Comparison of ENCODE assay signal across 8 cellular contexts in the genomic region with DNA sequence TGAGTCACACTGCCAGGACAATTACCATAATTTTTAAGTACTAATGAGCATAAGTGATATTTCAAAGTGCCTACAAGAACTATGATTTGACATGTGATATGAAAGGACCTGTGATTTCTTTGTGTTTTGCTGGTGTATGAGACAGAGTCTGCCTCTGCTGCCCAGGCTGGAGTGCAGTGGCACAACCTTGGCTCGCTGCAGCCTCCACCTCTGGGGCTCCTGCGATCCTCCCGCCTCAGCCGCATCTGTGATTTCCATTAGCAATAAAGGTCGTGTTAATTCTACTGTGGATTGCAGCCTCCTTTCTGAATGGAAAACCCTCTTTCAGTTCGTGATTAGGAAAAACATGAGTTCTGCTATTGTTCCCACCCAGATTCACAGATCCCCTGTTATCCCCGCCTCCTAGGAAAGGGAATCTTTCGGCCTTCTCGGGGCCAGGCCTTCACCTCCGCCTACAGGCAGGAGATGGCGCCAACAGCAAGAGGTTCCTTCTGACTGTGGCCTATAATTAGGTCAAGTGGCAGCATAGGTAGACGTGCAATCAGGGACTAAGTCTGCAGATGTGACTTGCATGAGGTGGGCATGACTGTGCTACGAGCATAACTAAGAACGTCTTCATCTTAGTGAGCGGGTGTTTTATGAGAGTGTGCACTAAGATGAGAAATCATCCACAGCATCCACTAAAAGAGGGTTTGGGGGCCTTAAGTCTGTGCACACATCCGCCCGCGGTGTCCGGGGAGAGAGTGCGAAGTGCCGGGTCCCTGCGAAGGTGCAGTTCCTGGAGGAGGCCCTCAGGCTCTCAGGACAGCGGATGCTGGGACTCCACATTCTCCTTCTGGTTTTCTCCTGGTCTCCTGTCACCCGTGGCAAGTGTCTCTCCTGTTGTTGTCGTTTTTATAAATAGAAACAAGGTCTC. TPM values are rescaled to one million over a fixed set of nuclear protein-coding genes. Genes with fewer than 3 reads are reported as not detected.
A peak's percentile ranks its signal among the peaks of the same experiment; 100 is the strongest.
DNase-seq lines count a peak whose midpoint lies in the region; ATAC-seq and TF ChIP-seq lines count a peak whose summit lies in the region.

No MANE protein-coding gene starts in this region.

- H3K36me3 ChIP-seq in Karpas-422 (ENCODE audit: insufficient read depth, low read length) (no peaks in the 10 kb centered on the region), heart left ventricle (no peaks in the 10 kb centered on the region)

- 36 to 45% (median 41%) methylated on average over 25 of the region's 25 CpGs for WGBS in heart left ventricle, 4 donors

- intact Hi-C loops in heart left ventricle (cut with DNase I), result loop anchor here in 5 of 10 donors (5.0 to 10.0 kb wide), 6 partner anchors 80 to 397 kb away; a partner anchor contains a TSS

- H3K9me3 ChIP-seq in Karpas-422 (ENCODE audit: low read length) (no peaks in the 10 kb centered on the region), heart left ventricle (no peaks in the 10 kb centered on the region)

- no peaks in the 10 kb centered on the region for H3K9me2 ChIP-seq in Karpas-422 (replicated peaks; ENCODE audit: insufficient read depth, low read length)

- H3K79me2 ChIP-seq in Karpas-422 (ENCODE audit: low read length), result no peaks in the 10 kb centered on the region

- ATAC-seq in GM21723 (IDR thresholded peaks at IDR 0.05; ENCODE audit: unreplicated experiment) (peak; percentile 53), heart left ventricle (peak; percentile 72 to 87 (median 86)), HG02571 (IDR thresholded peaks at IDR 0.05; ENCODE audit: unreplicated experiment) (no peak)

- H3K27ac ChIP-seq in Karpas-422 (ENCODE audit: low read length), result no peak overlapping the region
- H3K27ac ChIP-seq in heart left ventricle, result no peak overlapping the region

- H3K4me3 ChIP-seq in Karpas-422 (ENCODE audit: low read length) (no peak overlapping the region), heart left ventricle (no peak overlapping the region)

- no peak overlapping the region for H3K4me2 ChIP-seq in Karpas-422 (ENCODE audit: low read depth, low read length, poor library complexity, severe bottlenecking)

- TF ChIP-seq CTCF in heart left ventricle (IDR thresholded peaks at IDR 0.05), result peak; percentile 67 to 86 (median 80)

- no peaks in the 10 kb centered on the region for H4K20me1 ChIP-seq in Karpas-422 (ENCODE audit: insufficient read depth, low read depth, low read length)

- H3K27me3 ChIP-seq in Karpas-422 (ENCODE audit: low read length) (no peaks in the 10 kb centered on the region), heart left ventricle (peaks cover 0 to 3% (median 0%) of the 10 kb centered on the region in 9 donors)

- DNase-seq in D341Med (ENCODE audit: low spot score), result peak; percentile 74
- DNase-seq in Karpas-422, result peak; percentile 88
- DNase-seq in activated effector memory CD4-positive, alpha-beta T cell treated with anti-CD3 and anti-CD28 coated beads, Interleukin-2, amount 50 U/mL, for 16 hours, result peak; percentile 85
- peak; percentile 68 to 79 (median 71) for DNase-seq in heart left ventricle
- peak; percentile 46 for DNase-seq in stimulated activated CD4-positive, alpha-beta T cell treated with anti-CD3 and anti-CD28 coated beads, Interleukin-4, amount 100 ng/mL, for 1 hour
- no peak for DNase-seq in DMS153 treated with DMSO at 0.1 percent for 48 hours (lab: John Stamatoyannopoulos, UW; ENCODE audit: unreplicated experiment)

- TF ChIP-seq POLR2A in heart left ventricle (IDR thresholded peaks at IDR 0.05), result no peak

- H2AFZ ChIP-seq in Karpas-422 (ENCODE audit: low read length), result no peak overlapping the region

- H3K9ac ChIP-seq in Karpas-422 (ENCODE audit: low read length), result no peak overlapping the region

- H3K4me1 ChIP-seq in Karpas-422 (ENCODE audit: low read length) (peaks cover 19% of the 10 kb centered on the region), heart left ventricle (peaks cover 0 to 24% (median 5%) of the 10 kb centered on the region in 12 donors)

RNA-seq across cellular contexts. Expression of a gene that starts 23.1 kb away (rescaled TPM):
- total RNA-seq in Karpas-422 (2014; rRNA removed; shearing (Covaris generic); ENCODE audit: low replicate concordance), result 2.0 TPM in 1 of 2 replicates, not detected in the other
- total RNA-seq in heart left ventricle, result 10 to 100 TPM in 1 of 9 donors, 1 to 10 TPM in 8; 3.7 to 10.2 (median 6.7) TPM
- 10 to 100 TPM in 1 of 2 donors, 1 to 10 TPM in 1; 3.6 to 11.0 TPM for polyA plus RNA-seq in heart left ventricle

RNA-seq across cellular contexts. Expression of a gene that starts 34.5 kb away (rescaled TPM):
- total RNA-seq in Karpas-422 (2014; rRNA removed; shearing (Covaris generic); ENCODE audit: low replicate concordance), result not detected in 2 replicates
- not detected for total RNA-seq in heart left ventricle
- not detected for polyA plus RNA-seq in heart left ventricle

RNA-seq across cellular contexts. Expression of a gene that starts 41.2 kb away (rescaled TPM):
- 23.6 and 46.2 TPM in 2 replicates for total RNA-seq in Karpas-422 (2014; rRNA removed; shearing (Covaris generic); ENCODE audit: low replicate concordance)
- total RNA-seq in heart left ventricle, result 10 to 100 TPM; 12.3 to 27.3 (median 23.9) TPM
- 10 to 100 TPM; 20.2 TPM for polyA plus RNA-seq in heart left ventricle

RNA-seq across cellular contexts. Expression of a gene that starts 50.9 kb away (rescaled TPM):
- total RNA-seq in Karpas-422 (2014; rRNA removed; shearing (Covaris generic); ENCODE audit: low replicate concordance), result not detected in 2 replicates
- not detected for total RNA-seq in heart left ventricle
- polyA plus RNA-seq in heart left ventricle, result not detected
